In genomic region chr1:28775121-28775942, GRCh38 we compare ENCODE assay signal across 8 cellular contexts.
DNase-seq lines count a peak whose midpoint lies in the region; ATAC-seq and TF ChIP-seq lines count a peak whose summit lies in the region.

No MANE protein-coding gene starts in this region.

- peak overlapping the region; percentile 52 for H3K4me3 ChIP-seq in epithelial cell of esophagus (ENCODE audit: low read length)
- H3K4me3 ChIP-seq in muscle layer of colon (ENCODE audit: low read depth in 1 of 2, low read length in 2 of 2) = peak overlapping the region; percentile 34 to 63

- DNase-seq in DMS79 treated with DMSO at 0.1 percent for 48 hours (lab: John Stamatoyannopoulos, UW) (peak; percentile 96), NCI-H2171 (lab: John Stamatoyannopoulos, UW) (peak; percentile 85), activated T-cell treated with anti-CD3 and anti-CD28 coated beads for 1 hour (ENCODE audit: low read depth) (peak; percentile 41), epithelial cell of esophagus (ENCODE audit: low read depth) (peak; percentile 65)
- DNase-seq in stimulated activated CD8-positive, alpha-beta memory T cell treated with anti-CD3 and anti-CD28 coated beads, Interleukin-7, amount 100 ng/mL, for 1 hour (ENCODE audit: low read depth in 2 of 2) = peak; percentile 22 to 40

- no peak for TF ChIP-seq CTCF in epithelial cell of esophagus (IDR thresholded peaks at IDR 0.05; ENCODE audit: insufficient read depth, low read depth, low read length, missing control alignments)

- ATAC-seq in GM18517 (IDR thresholded peaks at IDR 0.05; ENCODE audit: unreplicated experiment) (no peak), GM19023 (IDR thresholded peaks at IDR 0.05; ENCODE audit: unreplicated experiment) (no peak)

- H3K27me3 ChIP-seq in muscle layer of colon (ENCODE audit: control insufficient read depth in 1 of 2, insufficient read depth in 2 of 2, low read length in 2 of 2) = no peaks in the 10 kb centered on the region

- no peak overlapping the region for H3K27ac ChIP-seq in muscle layer of colon (ENCODE audit: low read depth, low read length)

- peaks cover 3% of the 10 kb centered on the region for H3K4me1 ChIP-seq in muscle layer of colon (ENCODE audit: insufficient read depth, low read length)

- H3K9me3 ChIP-seq in muscle layer of colon (ENCODE audit: low read length) = no peaks in the 10 kb centered on the region

- H3K36me3 ChIP-seq in muscle layer of colon (ENCODE audit: insufficient read depth, low read length) = no peaks in the 10 kb centered on the region

- no peak overlapping the region for H3K9ac ChIP-seq in muscle layer of colon (ENCODE audit: low read length)

Comparison
In these comparisons a context has a peak if more than half of its experiments do, and no peak if none do; other contexts are left out.
1. DNase-seq: peak in every context shown above with its lines; median percentile 96 in DMS79 treated with DMSO at 0.1 percent for 48 hours; 85 in NCI-H2171; 65 in epithelial cell of esophagus; 41 in activated T-cell treated with anti-CD3 and anti-CD28 coated beads for 1 hour; 31 in stimulated activated CD8-positive, alpha-beta memory T cell treated with anti-CD3 and anti-CD28 coated beads, Interleukin-7, amount 100 ng/mL, for 1 hour.